10 cellular contexts compared by ENCODE assay signal in the genomic region with DNA sequence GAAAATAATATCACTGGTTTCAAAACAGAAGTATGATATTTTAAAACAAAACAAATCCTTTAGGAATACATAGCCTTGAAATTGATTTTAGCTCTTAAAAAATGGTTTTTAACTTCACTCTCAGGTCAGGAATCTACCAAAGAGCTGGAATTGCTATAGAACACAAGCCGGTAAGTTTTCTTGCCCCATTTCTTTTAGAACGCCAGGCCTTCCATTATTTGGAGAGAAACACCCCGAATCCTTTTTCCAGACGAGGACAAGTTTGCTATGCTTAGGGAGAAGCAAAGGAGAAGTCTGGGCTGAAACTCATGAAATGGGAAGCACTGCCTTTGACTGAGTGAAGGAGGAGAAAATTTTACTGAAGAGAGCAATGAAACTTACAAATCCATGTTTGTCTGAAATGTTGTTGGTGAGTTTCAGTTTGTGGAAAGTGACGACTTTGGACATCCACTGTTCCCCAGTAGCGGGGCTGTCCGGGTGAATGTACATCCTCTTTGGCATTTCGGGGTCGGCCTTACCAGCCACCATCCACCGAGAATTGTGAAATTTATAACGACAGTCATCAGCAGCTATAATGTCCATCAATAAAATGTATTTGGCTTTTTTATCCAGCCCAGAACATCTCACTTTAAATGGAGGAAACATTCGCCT. TPM values are rescaled to one million over a fixed set of nuclear protein-coding genes. Genes with fewer than 3 reads are reported as not detected.
DNase-seq lines count a peak whose midpoint lies in the region; ATAC-seq and TF ChIP-seq lines count a peak whose summit lies in the region.
"Had no signal": no experiment of that assay in that cellular context is flagged by ENCODE, and none has a peak within 500 bp of the region (broad histone marks: within the 10 kb centered on the region; RNA-seq: fewer than 3 reads in every experiment).

No MANE protein-coding gene starts in this region.

- H3K4me3 ChIP-seq in PC-3 (ENCODE audit: low read length) (peak overlapping the region; percentile 94), fibroblast of lung (replicated peaks in 1 of 4; ENCODE audit: control extremely low read depth in 1 of 4, insufficient read depth in 1 of 4, low read depth in 3 of 4, low read length in 4 of 4) (peak overlapping the region; percentile 63 to 97 (median 90))
- H3K4me3 ChIP-seq: BLaER1 had no signal

- peak overlapping the region; percentile 97 for H3K9ac ChIP-seq in PC-3 (ENCODE audit: low read length)
- H3K9ac ChIP-seq in fibroblast of lung (ENCODE audit: insufficient read depth, low read length) = peak overlapping the region; percentile 94
- H3K9ac ChIP-seq: BLaER1 had no signal

- TF ChIP-seq CTCF in 22Rv1 (IDR thresholded peaks at IDR 0.05) = no peak
- TF ChIP-seq CTCF in PC-3 (conservative IDR thresholded peaks at IDR 0.05; ENCODE audit: low read depth, low read length) = no peak
- TF ChIP-seq CTCF in fibroblast of lung (conservative IDR thresholded peaks at IDR 0.05 in 1 of 2, IDR thresholded peaks at IDR 0.05 in 1 of 2; ENCODE audit: low read depth in 1 of 2, low read length in 2 of 2) = no peak
- TF ChIP-seq CTCF in neural crest cell (conservative IDR thresholded peaks at IDR 0.05) = no peak

- H3K79me2 ChIP-seq in PC-3 (ENCODE audit: low read length) (peaks cover 92% of the 10 kb centered on the region), fibroblast of lung (ENCODE audit: control insufficient read depth, insufficient read depth, low read length) (peaks cover 92% of the 10 kb centered on the region)

- H3K36me3 Mint-ChIP-seq in neural crest cell (ENCODE audit: low read depth) = no peaks in the 10 kb centered on the region

- no peak overlapping the region for H3K27ac Mint-ChIP-seq in neural crest cell (ENCODE audit: unreplicated experiment)

- ATAC-seq in PC-3 = no peak
- ATAC-seq in GM19463 (IDR thresholded peaks at IDR 0.05; ENCODE audit: unreplicated experiment) = no peak
- ATAC-seq in HG03439 (IDR thresholded peaks at IDR 0.05; ENCODE audit: unreplicated experiment) = no peak

- H3K36me3 ChIP-seq in PC-3 (ENCODE audit: low read depth, low read length) (peaks cover 60% of the 10 kb centered on the region), fibroblast of lung (ENCODE audit: control insufficient read depth, insufficient read depth, low read length) (peaks cover 11% of the 10 kb centered on the region)
- H3K36me3 ChIP-seq: BLaER1 had no signal

- DNase-seq in PC-3 (peak; percentile 33), fibroblast of lung (ENCODE audit: low read depth in 2 of 2) (peak in 1 of 2 donors; percentile 55), neural crest cell (ENCODE audit: low read depth, low spot score) (no peak), SKM-1 (lab: John Stamatoyannopoulos, UW; ENCODE audit: unreplicated experiment) (no peak), caudate nucleus (lab: John Stamatoyannopoulos, UW) (no peak)
- DNase-seq: NCI-H187 treated with DMSO at 0.1 percent for 48 hours had no signal

- peaks cover 5% of the 10 kb centered on the region for H3F3A ChIP-seq in PC-3 (ENCODE audit: low read length, unreplicated experiment)

- H2AFZ ChIP-seq in PC-3 (ENCODE audit: low read length) (no peak overlapping the region), fibroblast of lung (ENCODE audit: low read length) (no peak overlapping the region)

- H3K9me3 Mint-ChIP-seq in neural crest cell = no peaks in the 10 kb centered on the region

- CTCF ChIA-PET in PC-3 (lab: Charles Lee) = no interaction called here

- no peaks in the 10 kb centered on the region for H3K9me2 ChIP-seq in PC-3 (replicated peaks; ENCODE audit: low read length)

- H3K4me2 ChIP-seq in PC-3 (ENCODE audit: low read length) (peak overlapping the region; percentile 92), fibroblast of lung (ENCODE audit: extremely low read depth, insufficient read depth, low read length) (peak overlapping the region; percentile 89)

- peaks cover 98% of the 10 kb centered on the region for H3K27me3 Mint-ChIP-seq in neural crest cell (ENCODE audit: low read depth)

- peak overlapping the region; percentile 99 for H3K27ac ChIP-seq in 22Rv1
- peak overlapping the region; percentile 95 for H3K27ac ChIP-seq in PC-3 (ENCODE audit: low read length)
- H3K27ac ChIP-seq in fibroblast of lung (ENCODE audit: insufficient read depth, low read length) = peak overlapping the region; percentile 95
- H3K27ac ChIP-seq in caudate nucleus (ENCODE audit: low read depth, low read length) = no peak overlapping the region
- H3K27ac ChIP-seq: BLaER1 had no signal

- POLR2A ChIA-PET in PC-3 (lab: Charles Lee; ENCODE audit: unreplicated experiment) = interaction anchor here (0.7 kb wide), 1 partner anchor 10 kb away, joined by 3 read pairs; no protein-coding TSS in a partner anchor

- H4K20me1 ChIP-seq in PC-3 (ENCODE audit: low read length) (peaks cover 56% of the 10 kb centered on the region), fibroblast of lung (ENCODE audit: control insufficient read depth, extremely low read depth, insufficient read depth, low read length) (no peaks in the 10 kb centered on the region)

- no peaks in the 10 kb centered on the region for H3K27me3 ChIP-seq in PC-3 (ENCODE audit: low read length)
- no peaks in the 10 kb centered on the region for H3K27me3 ChIP-seq in fibroblast of lung (ENCODE audit: control insufficient read depth, insufficient read depth, low read length)

- H3K4me1 Mint-ChIP-seq in neural crest cell = peaks cover 33% of the 10 kb centered on the region

- H3K9me3 ChIP-seq in PC-3 (ENCODE audit: low read length) (no peaks in the 10 kb centered on the region), fibroblast of lung (ENCODE audit: control insufficient read depth, insufficient read depth, low read depth, low read length) (no peaks in the 10 kb centered on the region)

- no TSS peak for BruUV-seq in PC-3 (replicated peaks; lab: Mats Ljungman, UMichigan)

- intact Hi-C loops in PC-3 (cut with micrococcal nuclease) = loop anchor here (1.0 to 5.0 kb wide), 4 partner anchors 10 to 672 kb away; no protein-coding TSS in a partner anchor

- peaks cover 50% of the 10 kb centered on the region for H3K4me1 ChIP-seq in PC-3 (ENCODE audit: insufficient read depth, low read length)
- H3K4me1 ChIP-seq in fibroblast of lung (ENCODE audit: control insufficient read depth, extremely low read depth, insufficient read depth, low read length) = peaks cover 26% of the 10 kb centered on the region

- H3K4me3 Mint-ChIP-seq in neural crest cell = peak overlapping the region; percentile 72

RNA-seq across cellular contexts. Expression of a gene that starts 3.4 kb away (rescaled TPM):
- total RNA-seq in PC-3 (2014; rRNA removed) (89.4 and 123 TPM in 2 replicates), fibroblast of lung (39.5 and 66.4 TPM in 2 replicates), neural crest cell (0.91 and 0.96 TPM in 2 replicates)
- polyA plus RNA-seq in fibroblast of lung = 19.9 and 33.0 TPM in 2 replicates
- 20.4 and 31.2 TPM in 2 replicates for polyA plus RNA-seq in fibroblast of lung (2012)
- 14.4 and 23.9 TPM in 2 replicates for polyA minus RNA-seq in fibroblast of lung (ENCODE audit: low replicate concordance)

Comparison
In these comparisons a context has a peak if more than half of its experiments do, and no peak if none do; other contexts are left out.
1. RNA of a gene that starts 3.4 kb away (total RNA-seq): 89.4 to 123 TPM in PC-3 and 39.5 to 66.4 TPM in fibroblast of lung; 0.91 to 0.96 TPM in neural crest cell; every median in the first group is over 10 times any median in the second.